Comparison of ENCODE assay signal across 1 cellular context in the genomic region with DNA sequence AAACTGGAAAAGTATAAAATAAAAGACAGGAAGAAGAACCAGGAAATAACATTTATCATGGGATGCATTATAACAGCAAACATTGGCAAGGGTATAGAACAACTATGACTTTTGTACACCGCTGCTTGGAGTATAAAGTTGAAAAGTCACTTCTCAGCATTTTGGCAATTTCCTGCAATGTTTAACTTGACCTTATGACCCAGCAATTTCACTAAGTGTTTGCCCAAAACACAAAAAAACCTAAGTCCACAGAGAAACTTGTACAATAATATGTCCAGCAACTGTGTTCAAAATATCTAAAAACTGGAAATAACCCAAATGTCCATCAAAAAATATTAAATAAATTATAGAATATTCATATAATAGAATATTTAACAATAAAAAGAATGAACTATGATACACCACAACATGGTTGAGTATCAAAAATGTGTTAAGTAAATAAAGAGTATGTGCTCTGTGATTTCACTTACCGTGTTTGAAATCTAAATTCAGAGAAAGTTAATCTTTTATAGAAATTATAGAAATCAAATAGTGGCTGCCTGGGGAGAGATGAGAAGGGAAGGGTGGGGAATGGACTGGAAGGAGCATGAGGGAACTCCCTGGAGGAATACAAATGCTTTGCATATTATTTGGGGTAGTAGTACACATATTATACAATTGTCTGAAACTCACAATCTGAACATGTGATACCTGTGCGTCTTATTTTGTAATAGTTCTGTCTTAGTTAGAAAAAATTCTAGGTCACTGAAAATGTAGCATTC.
TF ChIP-seq lines count a peak whose summit lies in the region.

No MANE protein-coding gene starts in this region.

TF ChIP-seq in liver, 16 proteins besides CTCF, POLR2A, EP300 and RAD21 (continued from another document):
- TF ChIP-seq, protein P1, sequence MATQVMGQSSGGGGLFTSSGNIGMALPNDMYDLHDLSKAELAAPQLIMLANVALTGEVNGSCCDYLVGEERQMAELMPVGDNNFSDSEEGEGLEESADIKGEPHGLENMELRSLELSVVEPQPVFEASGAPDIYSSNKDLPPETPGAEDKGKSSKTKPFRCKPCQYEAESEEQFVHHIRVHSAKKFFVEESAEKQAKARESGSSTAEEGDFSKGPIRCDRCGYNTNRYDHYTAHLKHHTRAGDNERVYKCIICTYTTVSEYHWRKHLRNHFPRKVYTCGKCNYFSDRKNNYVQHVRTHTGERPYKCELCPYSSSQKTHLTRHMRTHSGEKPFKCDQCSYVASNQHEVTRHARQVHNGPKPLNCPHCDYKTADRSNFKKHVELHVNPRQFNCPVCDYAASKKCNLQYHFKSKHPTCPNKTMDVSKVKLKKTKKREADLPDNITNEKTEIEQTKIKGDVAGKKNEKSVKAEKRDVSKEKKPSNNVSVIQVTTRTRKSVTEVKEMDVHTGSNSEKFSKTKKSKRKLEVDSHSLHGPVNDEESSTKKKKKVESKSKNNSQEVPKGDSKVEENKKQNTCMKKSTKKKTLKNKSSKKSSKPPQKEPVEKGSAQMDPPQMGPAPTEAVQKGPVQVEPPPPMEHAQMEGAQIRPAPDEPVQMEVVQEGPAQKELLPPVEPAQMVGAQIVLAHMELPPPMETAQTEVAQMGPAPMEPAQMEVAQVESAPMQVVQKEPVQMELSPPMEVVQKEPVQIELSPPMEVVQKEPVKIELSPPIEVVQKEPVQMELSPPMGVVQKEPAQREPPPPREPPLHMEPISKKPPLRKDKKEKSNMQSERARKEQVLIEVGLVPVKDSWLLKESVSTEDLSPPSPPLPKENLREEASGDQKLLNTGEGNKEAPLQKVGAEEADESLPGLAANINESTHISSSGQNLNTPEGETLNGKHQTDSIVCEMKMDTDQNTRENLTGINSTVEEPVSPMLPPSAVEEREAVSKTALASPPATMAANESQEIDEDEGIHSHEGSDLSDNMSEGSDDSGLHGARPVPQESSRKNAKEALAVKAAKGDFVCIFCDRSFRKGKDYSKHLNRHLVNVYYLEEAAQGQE (IDR thresholded peaks at IDR 0.05): no peak
- no peak for TF ChIP-seq YY1 (IDR thresholded peaks at IDR 0.05)
- TF ChIP-seq EGR1 (IDR thresholded peaks at IDR 0.05; ENCODE audit: low read depth in 2 of 2): no peak
- TF ChIP-seq, protein P2, sequence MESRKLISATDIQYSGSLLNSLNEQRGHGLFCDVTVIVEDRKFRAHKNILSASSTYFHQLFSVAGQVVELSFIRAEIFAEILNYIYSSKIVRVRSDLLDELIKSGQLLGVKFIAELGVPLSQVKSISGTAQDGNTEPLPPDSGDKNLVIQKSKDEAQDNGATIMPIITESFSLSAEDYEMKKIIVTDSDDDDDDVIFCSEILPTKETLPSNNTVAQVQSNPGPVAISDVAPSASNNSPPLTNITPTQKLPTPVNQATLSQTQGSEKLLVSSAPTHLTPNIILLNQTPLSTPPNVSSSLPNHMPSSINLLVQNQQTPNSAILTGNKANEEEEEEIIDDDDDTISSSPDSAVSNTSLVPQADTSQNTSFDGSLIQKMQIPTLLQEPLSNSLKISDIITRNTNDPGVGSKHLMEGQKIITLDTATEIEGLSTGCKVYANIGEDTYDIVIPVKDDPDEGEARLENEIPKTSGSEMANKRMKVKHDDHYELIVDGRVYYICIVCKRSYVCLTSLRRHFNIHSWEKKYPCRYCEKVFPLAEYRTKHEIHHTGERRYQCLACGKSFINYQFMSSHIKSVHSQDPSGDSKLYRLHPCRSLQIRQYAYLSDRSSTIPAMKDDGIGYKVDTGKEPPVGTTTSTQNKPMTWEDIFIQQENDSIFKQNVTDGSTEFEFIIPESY (IDR thresholded peaks at IDR 0.05): no peak
- TF ChIP-seq FOXA1 (IDR thresholded peaks at IDR 0.05): no peak
- TF ChIP-seq TAF1 (conservative IDR thresholded peaks at IDR 0.05): no peak
- TF ChIP-seq, protein P3, sequence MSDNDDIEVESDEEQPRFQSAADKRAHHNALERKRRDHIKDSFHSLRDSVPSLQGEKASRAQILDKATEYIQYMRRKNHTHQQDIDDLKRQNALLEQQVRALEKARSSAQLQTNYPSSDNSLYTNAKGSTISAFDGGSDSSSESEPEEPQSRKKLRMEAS (IDR thresholded peaks at IDR 0.05): peak; percentile 25
- TF ChIP-seq, protein P4, sequence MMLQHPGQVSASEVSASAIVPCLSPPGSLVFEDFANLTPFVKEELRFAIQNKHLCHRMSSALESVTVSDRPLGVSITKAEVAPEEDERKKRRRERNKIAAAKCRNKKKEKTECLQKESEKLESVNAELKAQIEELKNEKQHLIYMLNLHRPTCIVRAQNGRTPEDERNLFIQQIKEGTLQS (IDR thresholded peaks at IDR 0.05): no peak
